15 cellular contexts compared by ENCODE assay signal in the genomic region with DNA sequence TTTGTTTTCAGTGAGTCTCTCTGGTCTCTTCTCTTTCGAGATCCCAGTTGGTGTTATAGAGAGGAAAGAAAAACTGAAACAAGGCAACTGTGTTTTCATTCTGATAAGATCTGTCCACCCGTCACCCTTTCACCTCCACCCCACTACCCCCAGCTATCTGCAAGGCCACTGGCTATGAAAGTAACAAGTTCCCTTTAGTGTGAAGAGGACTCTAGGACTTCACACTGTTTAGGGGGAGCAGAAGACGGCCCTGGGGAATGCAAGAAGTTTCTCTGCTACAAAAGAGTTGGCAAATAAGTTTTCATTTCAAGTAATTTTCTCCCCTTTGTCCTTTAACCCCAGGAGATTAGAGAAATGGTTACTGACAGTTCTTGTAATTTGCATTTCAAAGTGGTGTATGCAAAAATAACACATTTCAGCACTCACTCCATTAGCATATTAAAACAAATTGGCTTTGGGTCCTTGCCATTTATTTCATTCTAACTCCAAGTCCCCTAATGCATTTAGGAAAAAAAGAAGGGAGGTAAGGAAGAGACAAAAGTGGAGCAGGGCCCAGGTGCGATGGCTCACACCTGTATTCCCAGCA.
DNase-seq lines count a peak whose midpoint lies in the region; ATAC-seq and TF ChIP-seq lines count a peak whose summit lies in the region.
"Had no signal": no experiment of that assay in that cellular context is flagged by ENCODE, and none has a peak within 500 bp of the region (broad histone marks: within the 10 kb centered on the region; RNA-seq: fewer than 3 reads in every experiment).

No MANE protein-coding gene starts in this region.

- no peaks in the 10 kb centered on the region for H3K36me3 Mint-ChIP-seq in activated naive CD4-positive, alpha-beta T cell treated with anti-CD3 and anti-CD28 coated beads, Interleukin-2, amount 50 U/mL, for 72 hours

- TF ChIP-seq POLR2A in erythroblast (IDR thresholded peaks at IDR 0.05; ENCODE audit: low read length), result no peak

- ATAC-seq in GM19467 (IDR thresholded peaks at IDR 0.05; ENCODE audit: unreplicated experiment) (peak; percentile 68), HG03280 (IDR thresholded peaks at IDR 0.05; ENCODE audit: unreplicated experiment) (peak; percentile 50), GM18907 (IDR thresholded peaks at IDR 0.05; ENCODE audit: unreplicated experiment) (no peak)
- ATAC-seq in activated naive CD4-positive, alpha-beta T cell treated with anti-CD3 and anti-CD28 coated beads, Interleukin-2, amount 50 U/mL, for 72 hours, result no peak
- ATAC-seq: mucosa of descending colon had no signal

- peak; percentile 62 for DNase-seq in GM12865 (ENCODE audit: low read depth)
- DNase-seq in erythroblast (lab: John Stamatoyannopoulos, UW), result peak; percentile 27 to 41
- DNase-seq in activated naive CD4-positive, alpha-beta T cell treated with anti-CD3 and anti-CD28 coated beads, Interleukin-2, amount 50 U/mL, for 72 hours (ENCODE audit: low spot score in 2 of 2), result no peak
- no peak for DNase-seq in activated CD4-positive, alpha-beta T cell treated with anti-CD3 and anti-CD28 coated beads for 1 hour
- DNase-seq in GF-D8 (lab: John Stamatoyannopoulos, UW), result no peak
- DNase-seq: activated CD4-positive, alpha-beta T cell treated with anti-CD3 and anti-CD28 coated beads, Interleukin-2, amount 10 ng/mL, durations not matched to agents 24 days and 14 days; activated T-cell treated with anti-CD3 and anti-CD28 coated beads, Interleukin-2, amount 50 U/mL, for 24 hours; mucosa of descending colon; NCI-H2081 had no signal

- no peaks in the 10 kb centered on the region for H3K9me3 Mint-ChIP-seq in activated naive CD4-positive, alpha-beta T cell treated with anti-CD3 and anti-CD28 coated beads, Interleukin-2, amount 50 U/mL, for 72 hours
- H3K9me3 Mint-ChIP-seq: activated CD4-positive, alpha-beta T cell treated with anti-CD3 and anti-CD28 coated beads, Interleukin-2, amount 10 ng/mL, durations not matched to agents 24 days and 14 days; activated T-cell treated with anti-CD3 and anti-CD28 coated beads, Interleukin-2, amount 50 U/mL, for 24 hours; stimulated activated naive CD8-positive, alpha-beta T cell treated with anti-CD3 and anti-CD28 coated beads, Interleukin-15, Interleukin-2, amounts not matched to agents 100 ng/mL and 50 ng/mL, for 24 hours had no signal

- no peak overlapping the region for H3K27ac Mint-ChIP-seq in activated naive CD4-positive, alpha-beta T cell treated with anti-CD3 and anti-CD28 coated beads, Interleukin-2, amount 50 U/mL, for 72 hours
- H3K27ac Mint-ChIP-seq: activated CD4-positive, alpha-beta T cell treated with anti-CD3 and anti-CD28 coated beads, Interleukin-2, amount 10 ng/mL, durations not matched to agents 24 days and 14 days; activated T-cell treated with anti-CD3 and anti-CD28 coated beads, Interleukin-2, amount 50 U/mL, for 24 hours; stimulated activated naive CD8-positive, alpha-beta T cell treated with anti-CD3 and anti-CD28 coated beads, Interleukin-15, Interleukin-2, amounts not matched to agents 100 ng/mL and 50 ng/mL, for 24 hours had no signal

- no peak overlapping the region for H3K4me3 ChIP-seq in GM12865 (ENCODE audit: low read depth, low read length)
- H3K4me3 ChIP-seq: mucosa of descending colon, pancreas, vagina had no signal

- TF ChIP-seq CTCF in GM12865 (IDR thresholded peaks at IDR 0.05; ENCODE audit: insufficient read depth, low read depth, low read length, missing control alignments), result no peak

Comparison
In these comparisons a context has a peak if more than half of its experiments do, and no peak if none do; other contexts are left out.
1. DNase-seq: peak in GM12865 (single experiment) and erythroblast (2 of 2); none in activated naive CD4-positive, alpha-beta T cell treated with anti-CD3 and anti-CD28 coated beads, Interleukin-2, amount 50 U/mL, for 72 hours (0 of 2), activated CD4-positive, alpha-beta T cell treated with anti-CD3 and anti-CD28 coated beads for 1 hour (single experiment) and GF-D8 (single experiment).
2. ATAC-seq: peak in GM19467 (single experiment) and HG03280 (single experiment); none in activated naive CD4-positive, alpha-beta T cell treated with anti-CD3 and anti-CD28 coated beads, Interleukin-2, amount 50 U/mL, for 72 hours (0 of 2) and GM18907 (single experiment).